ENCODE assay signal across 8 cellular contexts in genomic region chr20:34704177-34705007, GRCh38. TPM values are rescaled to one million over a fixed set of nuclear protein-coding genes. Genes with fewer than 3 reads are reported as not detected.
DNase-seq lines count a peak whose midpoint lies in the region; ATAC-seq and TF ChIP-seq lines count a peak whose summit lies in the region.

TP53INP2 (plus strand) TSS chr20:34704344; CDS start chr20:34708740, 4,396 bp downstream.

- peak; percentile 96 to 97 for TF ChIP-seq POLR2A in gastroesophageal sphincter (IDR thresholded peaks at IDR 0.05)

- no peak for TF ChIP-seq CTCF in HFF-Myc (IDR thresholded peaks at IDR 0.05; ENCODE audit: low read depth, low read length, missing control alignments)
- TF ChIP-seq CTCF in gastroesophageal sphincter (IDR thresholded peaks at IDR 0.05): peak in 1 of 4 experiments; percentile 4
- TF ChIP-seq CTCF in neutrophil (IDR thresholded peaks at IDR 0.05): peak; percentile 59

- H3K27me3 ChIP-seq in gastroesophageal sphincter: no peaks in the 10 kb centered on the region
- H3K27me3 ChIP-seq in neutrophil: no peaks in the 10 kb centered on the region
- H3K27me3 ChIP-seq in subcutaneous abdominal adipose tissue (ENCODE audit: control insufficient read depth in 5 of 5, insufficient read depth in 4 of 5, low read length in 5 of 5): no peaks in the 10 kb centered on the region

- peak within 1 kb of the TSS; percentile 87 for H3K9ac ChIP-seq in SK-N-MC (ENCODE audit: insufficient read length)
- H3K9ac ChIP-seq in subcutaneous abdominal adipose tissue (ENCODE audit: low read length in 5 of 5): peak within 1 kb of the TSS; percentile 69 to 88 (median 87)

- H3K9me3 ChIP-seq in SK-N-MC (ENCODE audit: low read depth, low read length) (no peaks in the 10 kb centered on the region), gastroesophageal sphincter (no peaks in the 10 kb centered on the region), neutrophil (no peaks in the 10 kb centered on the region), subcutaneous abdominal adipose tissue (ENCODE audit: control insufficient read depth in 5 of 5, low read length in 5 of 5) (no peaks in the 10 kb centered on the region)

- TF ChIP-seq EP300 in gastroesophageal sphincter (IDR thresholded peaks at IDR 0.05): peak; percentile 52

- peak; percentile 93 for DNase-seq in ELF-1 (ENCODE audit: low read depth, low spot score)
- DNase-seq in HFF-Myc (ENCODE audit: extremely low read depth, low read depth): peak; percentile 31
- peak; percentile 90 for DNase-seq in NCI-H1092 (lab: John Stamatoyannopoulos, UW)
- DNase-seq in SK-N-MC (ENCODE audit: low read depth, low spot score): no peak
- peak; percentile 78 for DNase-seq in activated naive CD4-positive, alpha-beta T cell treated with anti-CD3 and anti-CD28 coated beads, Interleukin-2, amount 50 U/mL, for 16 hours

- H3K36me3 ChIP-seq in SK-N-MC (ENCODE audit: insufficient read depth, low read length): no peaks in the 10 kb centered on the region
- no peaks in the 10 kb centered on the region for H3K36me3 ChIP-seq in gastroesophageal sphincter
- H3K36me3 ChIP-seq in neutrophil: no peaks in the 10 kb centered on the region
- no peaks in the 10 kb centered on the region for H3K36me3 ChIP-seq in subcutaneous abdominal adipose tissue (ENCODE audit: control insufficient read depth in 5 of 5, insufficient read depth in 5 of 5, low read length in 5 of 5)

- H3K4me3 ChIP-seq in HFF-Myc (replicated peaks; ENCODE audit: low read depth, low read length) (peak within 1 kb of the TSS; percentile 56), SK-N-MC (peak within 1 kb of the TSS; percentile 87), gastroesophageal sphincter (peak within 1 kb of the TSS; percentile 46 to 62), neutrophil (ENCODE audit: low read depth in 1 of 2, low read length in 1 of 2) (peak within 1 kb of the TSS; percentile 71 to 94), subcutaneous abdominal adipose tissue (ENCODE audit: low read depth in 1 of 5, low read length in 5 of 5) (peak within 1 kb of the TSS; percentile 86 to 98 (median 87))

- H3K4me1 ChIP-seq in gastroesophageal sphincter (peaks cover 0 to 52% (median 16%) of the 10 kb centered on the region in 3 donors), neutrophil (ENCODE audit: control insufficient read depth in 1 of 2, insufficient read depth in 1 of 2, low read depth in 1 of 2, low read length in 1 of 2) (peaks cover 54 to 58% of the 10 kb centered on the region in 2 experiments), subcutaneous abdominal adipose tissue (ENCODE audit: control insufficient read depth in 5 of 5, insufficient read depth in 5 of 5, low read length in 5 of 5) (peaks cover 7 to 37% (median 33%) of the 10 kb centered on the region in 5 donors)

- peak within 1 kb of the TSS; percentile 80 for H3K27ac ChIP-seq in SK-N-MC
- H3K27ac ChIP-seq in gastroesophageal sphincter: peak within 1 kb of the TSS; percentile 86 to 100 (median 97)
- H3K27ac ChIP-seq in neutrophil: peak within 1 kb of the TSS; percentile 99
- peak within 1 kb of the TSS; percentile 96 for H3K27ac ChIP-seq in subcutaneous abdominal adipose tissue (ENCODE audit: low read depth, low read length)

- ATAC-seq in gastroesophageal sphincter: peak; percentile 87

- WGBS in gastroesophageal sphincter (ENCODE audit: low coverage in 1 of 2), 2 donors: 4% methylated on average over 4 of the region's 82 CpGs; no CpG with 5 or more reads in 1 of the 2 donors

RNA-seq across cellular contexts. Expression of gene TP53INP2, which starts in this region (rescaled TPM):
- 10 to 100 TPM; 22.8 to 67.8 (median 53.0) TPM for total RNA-seq in gastroesophageal sphincter
